16 cellular contexts compared by ENCODE assay signal in genomic region chr9:20740304-20740703, GRCh38. TPM values are rescaled to one million over a fixed set of nuclear protein-coding genes. Genes with fewer than 3 reads are reported as not detected.
DNase-seq lines count a peak whose midpoint lies in the region; ATAC-seq and TF ChIP-seq lines count a peak whose summit lies in the region.
"Had no signal": no experiment of that assay in that cellular context is flagged by ENCODE, and none has a peak within 500 bp of the region (broad histone marks: within the 10 kb centered on the region; RNA-seq: fewer than 3 reads in every experiment).

No MANE protein-coding gene starts in this region.

- H2AFZ ChIP-seq in neural progenitor cell (replicated peaks), result no peak overlapping the region
- H2AFZ ChIP-seq: GM23338 had no signal

- H3K9me3 ChIP-seq in CD8-positive, alpha-beta T cell (ENCODE audit: low read length), result no peaks in the 10 kb centered on the region
- H3K9me3 ChIP-seq in right lobe of liver (no peaks in the 10 kb centered on the region), neural progenitor cell (ENCODE audit: low read depth) (no peaks in the 10 kb centered on the region)
- H3K9me3 ChIP-seq: BLaER1 treated with 17β-estradiol and CSF1 and Interleukin-3, amounts not matched to agents 10 nM and 100 nM had no signal

- DNase-seq in activated T-cell treated with anti-CD3 and anti-CD28 coated beads, Interleukin-2, amount 50 U/mL, for 72 hours, result no peak
- DNase-seq in activated T-cell treated with anti-CD3 and anti-CD28 coated beads, Interleukin-2, amount 50 U/mL, for 24 hours, result no peak
- no peak for DNase-seq in CD8-positive, alpha-beta T cell
- no peak for DNase-seq in nephron progenitor cell
- no peak for DNase-seq in right lobe of liver
- DNase-seq in neural progenitor cell (ENCODE audit: low spot score), result no peak
- DNase-seq: ACHN, COR-L47, DND-41, GDM1, H7 had no signal

- no peaks in the 10 kb centered on the region for H3K79me2 ChIP-seq in neural progenitor cell (ENCODE audit: low read depth)

- H3K4me1 Mint-ChIP-seq in activated T-cell treated with anti-CD3 and anti-CD28 coated beads, Interleukin-2, amount 50 U/mL, for 72 hours (ENCODE audit: low read depth), result peaks cover 6% of the 10 kb centered on the region
- peaks cover 13% of the 10 kb centered on the region for H3K4me1 Mint-ChIP-seq in activated T-cell treated with anti-CD3 and anti-CD28 coated beads, Interleukin-2, amount 50 U/mL, for 24 hours (ENCODE audit: low read depth)
- H3K4me1 Mint-ChIP-seq in CD8-positive, alpha-beta T cell (ENCODE audit: low read depth), result peaks cover 16% of the 10 kb centered on the region
- H3K4me1 Mint-ChIP-seq in activated T-helper 17 cell treated with anti-CD3 and anti-CD28 coated beads, Interleukin-2, amount 50 U/mL, for 72 hours, result peaks cover 5% of the 10 kb centered on the region
- H3K4me1 Mint-ChIP-seq in nephron progenitor cell (no peaks in the 10 kb centered on the region), neural progenitor cell (peaks cover 20% of the 10 kb centered on the region)

- CTCF ChIA-PET in CD8-positive, alpha-beta T cell (lab: Charles Lee), result interaction anchor here (0.9 kb wide), 1 partner anchor 14 kb away, joined by 3 read pairs; no protein-coding TSS in a partner anchor

- H3K27me3 Mint-ChIP-seq in activated T-cell treated with anti-CD3 and anti-CD28 coated beads, Interleukin-2, amount 50 U/mL, for 72 hours (ENCODE audit: low read depth), result no peaks in the 10 kb centered on the region
- H3K27me3 Mint-ChIP-seq in activated T-cell treated with anti-CD3 and anti-CD28 coated beads, Interleukin-2, amount 50 U/mL, for 24 hours, result no peaks in the 10 kb centered on the region
- H3K27me3 Mint-ChIP-seq in CD8-positive, alpha-beta T cell (ENCODE audit: low read depth), result no peaks in the 10 kb centered on the region
- no peaks in the 10 kb centered on the region for H3K27me3 Mint-ChIP-seq in activated T-helper 17 cell treated with anti-CD3 and anti-CD28 coated beads, Interleukin-2, amount 50 U/mL, for 72 hours
- H3K27me3 Mint-ChIP-seq in nephron progenitor cell (ENCODE audit: low read depth, poor library complexity) (no peaks in the 10 kb centered on the region), neural progenitor cell (ENCODE audit: insufficient read depth, low read depth) (no peaks in the 10 kb centered on the region)
- H3K27me3 Mint-ChIP-seq: CD4-positive, CD25-positive, alpha-beta regulatory T cell had no signal

- peaks cover 15% of the 10 kb centered on the region for H3K4me1 ChIP-seq in CD8-positive, alpha-beta T cell (ENCODE audit: insufficient read depth, low read length)
- H3K4me1 ChIP-seq in right lobe of liver (peaks cover 0 to 2% (median under 1%) of the 10 kb centered on the region in 4 donors), neural progenitor cell (no peaks in the 10 kb centered on the region)
- H3K4me1 ChIP-seq: BLaER1 treated with 17β-estradiol and CSF1 and Interleukin-3, amounts not matched to agents 10 nM and 100 nM had no signal

- POLR2A ChIA-PET in CD8-positive, alpha-beta T cell (lab: Charles Lee), result interaction anchor here (0.6 to 1.1 kb wide), 2 partner anchors 19 to 118 kb away, joined by 3 read pairs; partner anchors contain the start of gene MLLT3

- no peak for TF ChIP-seq CTCF in CD8-positive, alpha-beta T cell (IDR thresholded peaks at IDR 0.05)
- no peak for TF ChIP-seq CTCF in nephron progenitor cell (IDR thresholded peaks at IDR 0.05)
- no peak for TF ChIP-seq CTCF in right lobe of liver (IDR thresholded peaks at IDR 0.05)
- no peak for TF ChIP-seq CTCF in neural progenitor cell (IDR thresholded peaks at IDR 0.05)

- H3K36me3 ChIP-seq in CD8-positive, alpha-beta T cell (ENCODE audit: insufficient read depth, low read length), result no peaks in the 10 kb centered on the region
- H3K36me3 ChIP-seq in right lobe of liver, result no peaks in the 10 kb centered on the region
- no peaks in the 10 kb centered on the region for H3K36me3 ChIP-seq in neural progenitor cell

- H3F3A ChIP-seq in neural progenitor cell (ENCODE audit: low read depth), result no peaks in the 10 kb centered on the region

- H3K4me2 ChIP-seq in neural progenitor cell, result no peak overlapping the region
- H3K4me2 ChIP-seq: BLaER1 treated with 17β-estradiol and CSF1 and Interleukin-3, amounts not matched to agents 10 nM and 100 nM; GM23338 had no signal

- no peak overlapping the region for H3K27ac ChIP-seq in CD8-positive, alpha-beta T cell (ENCODE audit: low read depth, low read length)
- H3K27ac ChIP-seq in right lobe of liver (no peak overlapping the region), neural progenitor cell (no peak overlapping the region)
- H3K27ac ChIP-seq: BLaER1 treated with 17β-estradiol and CSF1 and Interleukin-3, amounts not matched to agents 10 nM and 100 nM; HL-60 had no signal

- WGBS in right lobe of liver (ENCODE audit: insufficient coverage, low coverage, low lambda C conversion rate, missing lambda C conversion rate), result 75% methylated on average over 1 of the region's 1 CpG

- no peaks in the 10 kb centered on the region for H3K36me3 Mint-ChIP-seq in activated T-cell treated with anti-CD3 and anti-CD28 coated beads, Interleukin-2, amount 50 U/mL, for 72 hours (ENCODE audit: insufficient read depth in 2 of 2)
- H3K36me3 Mint-ChIP-seq in activated T-cell treated with anti-CD3 and anti-CD28 coated beads, Interleukin-2, amount 50 U/mL, for 24 hours (ENCODE audit: low read depth), result peaks cover 33% of the 10 kb centered on the region
- peaks cover 27% of the 10 kb centered on the region for H3K36me3 Mint-ChIP-seq in CD8-positive, alpha-beta T cell
- H3K36me3 Mint-ChIP-seq in activated T-helper 17 cell treated with anti-CD3 and anti-CD28 coated beads, Interleukin-2, amount 50 U/mL, for 72 hours (ENCODE audit: low read depth), result peaks cover 11% of the 10 kb centered on the region
- H3K36me3 Mint-ChIP-seq in nephron progenitor cell (ENCODE audit: low read depth), result peaks cover 49% of the 10 kb centered on the region
- peaks cover 26% of the 10 kb centered on the region for H3K36me3 Mint-ChIP-seq in neural progenitor cell

- H3K9me3 Mint-ChIP-seq in activated T-cell treated with anti-CD3 and anti-CD28 coated beads, Interleukin-2, amount 50 U/mL, for 72 hours, result no peaks in the 10 kb centered on the region
- no peaks in the 10 kb centered on the region for H3K9me3 Mint-ChIP-seq in activated T-cell treated with anti-CD3 and anti-CD28 coated beads, Interleukin-2, amount 50 U/mL, for 24 hours
- H3K9me3 Mint-ChIP-seq in CD8-positive, alpha-beta T cell, result no peaks in the 10 kb centered on the region
- no peaks in the 10 kb centered on the region for H3K9me3 Mint-ChIP-seq in activated T-helper 17 cell treated with anti-CD3 and anti-CD28 coated beads, Interleukin-2, amount 50 U/mL, for 72 hours
- no peaks in the 10 kb centered on the region for H3K9me3 Mint-ChIP-seq in nephron progenitor cell
- no peaks in the 10 kb centered on the region for H3K9me3 Mint-ChIP-seq in neural progenitor cell
- H3K9me3 Mint-ChIP-seq: CD4-positive, CD25-positive, alpha-beta regulatory T cell; GM23338 had no signal

- no peaks in the 10 kb centered on the region for H3K27me3 ChIP-seq in CD8-positive, alpha-beta T cell (ENCODE audit: insufficient read depth, low read length)
- H3K27me3 ChIP-seq in right lobe of liver, result no peaks in the 10 kb centered on the region
- H3K27me3 ChIP-seq in neural progenitor cell, result no peaks in the 10 kb centered on the region
- H3K27me3 ChIP-seq: BLaER1 treated with 17β-estradiol and CSF1 and Interleukin-3, amounts not matched to agents 10 nM and 100 nM had no signal

- H3K27ac Mint-ChIP-seq in activated T-cell treated with anti-CD3 and anti-CD28 coated beads, Interleukin-2, amount 50 U/mL, for 72 hours, result peak overlapping the region; percentile 85
- H3K27ac Mint-ChIP-seq in activated T-cell treated with anti-CD3 and anti-CD28 coated beads, Interleukin-2, amount 50 U/mL, for 24 hours, result no peak overlapping the region
- peak overlapping the region; percentile 64 for H3K27ac Mint-ChIP-seq in CD8-positive, alpha-beta T cell
- peak overlapping the region; percentile 28 for H3K27ac Mint-ChIP-seq in activated T-helper 17 cell treated with anti-CD3 and anti-CD28 coated beads, Interleukin-2, amount 50 U/mL, for 72 hours
- H3K27ac Mint-ChIP-seq in nephron progenitor cell, result peak overlapping the region; percentile 1
- no peak overlapping the region for H3K27ac Mint-ChIP-seq in neural progenitor cell
- H3K27ac Mint-ChIP-seq: GM23338 had no signal

- intact Hi-C loops in CD8-positive, alpha-beta T cell (cut with DNase I, micrococcal nuclease), result no loop called here
- intact Hi-C loops in right lobe of liver (cut with DNase I), result no loop called here

- no peak overlapping the region for H3K4me3 ChIP-seq in CD8-positive, alpha-beta T cell (ENCODE audit: low read depth, low read length)
- H3K4me3 ChIP-seq in right lobe of liver (no peak overlapping the region), neural progenitor cell (no peak overlapping the region)
- H3K4me3 ChIP-seq: BLaER1 treated with 17β-estradiol and CSF1 and Interleukin-3, amounts not matched to agents 10 nM and 100 nM; GM23338 had no signal

- no peak for TF ChIP-seq POLR2A in right lobe of liver (IDR thresholded peaks at IDR 0.05)

- no peak for ATAC-seq in activated T-cell treated with anti-CD3 and anti-CD28 coated beads, Interleukin-2, amount 50 U/mL, for 72 hours (replicated peaks in 1 of 2)
- no peak for ATAC-seq in CD8-positive, alpha-beta T cell
- ATAC-seq in activated T-helper 17 cell treated with anti-CD3 and anti-CD28 coated beads, Interleukin-2, amount 50 U/mL, for 72 hours (replicated peaks), result no peak
- no peak for ATAC-seq in right lobe of liver
- ATAC-seq: GM23338 had no signal

- no peak overlapping the region for H3K9ac ChIP-seq in neural progenitor cell
- H3K9ac ChIP-seq: BLaER1 treated with 17β-estradiol and CSF1 and Interleukin-3, amounts not matched to agents 10 nM and 100 nM had no signal

- H3K4me3 Mint-ChIP-seq in activated T-cell treated with anti-CD3 and anti-CD28 coated beads, Interleukin-2, amount 50 U/mL, for 72 hours, result no peak overlapping the region
- H3K4me3 Mint-ChIP-seq in activated T-cell treated with anti-CD3 and anti-CD28 coated beads, Interleukin-2, amount 50 U/mL, for 24 hours, result no peak overlapping the region
- H3K4me3 Mint-ChIP-seq in CD8-positive, alpha-beta T cell, result no peak overlapping the region
- no peak overlapping the region for H3K4me3 Mint-ChIP-seq in activated T-helper 17 cell treated with anti-CD3 and anti-CD28 coated beads, Interleukin-2, amount 50 U/mL, for 72 hours
- H3K4me3 Mint-ChIP-seq in nephron progenitor cell (no peak overlapping the region), neural progenitor cell (no peak overlapping the region)
- H3K4me3 Mint-ChIP-seq: CD4-positive, CD25-positive, alpha-beta regulatory T cell; GM23338 had no signal

- peaks cover 7% of the 10 kb centered on the region for H4K20me1 ChIP-seq in neural progenitor cell (ENCODE audit: low read depth)
- H4K20me1 ChIP-seq: BLaER1 treated with 17β-estradiol and CSF1 and Interleukin-3, amounts not matched to agents 10 nM and 100 nM had no signal

RNA-seq across cellular contexts. Expression of gene FOCAD, which starts 56.2 kb away (rescaled TPM):
- total RNA-seq in activated T-cell treated with anti-CD3 and anti-CD28 coated beads, Interleukin-2, amount 50 U/mL, for 72 hours, result 10 to 100 TPM; 29.4 to 29.6 TPM
- 1 to 10 TPM; 7.1 to 9.8 TPM for total RNA-seq in CD8-positive, alpha-beta T cell
- 10 to 100 TPM; 21.6 to 33.8 TPM for total RNA-seq in activated T-helper 17 cell treated with anti-CD3 and anti-CD28 coated beads, Interleukin-2, amount 50 U/mL, for 72 hours
- total RNA-seq in right lobe of liver (10 to 100 TPM in 2 of 6 experiments, 1 to 10 TPM in 4; 6.4 to 18.3 (median 7.8) TPM), neural progenitor cell (ENCODE audit: low replicate concordance) (92.9 and 146 TPM in 2 replicates)

Comparison
In these comparisons a context has a peak if more than half of its experiments do, and no peak if none do; other contexts are left out.
1. H3K27ac Mint-ChIP-seq: peak in activated T-cell treated with anti-CD3 and anti-CD28 coated beads, Interleukin-2, amount 50 U/mL, for 72 hours (single experiment), CD8-positive, alpha-beta T cell (single experiment), activated T-helper 17 cell treated with anti-CD3 and anti-CD28 coated beads, Interleukin-2, amount 50 U/mL, for 72 hours (single experiment) and nephron progenitor cell (single experiment); none in activated T-cell treated with anti-CD3 and anti-CD28 coated beads, Interleukin-2, amount 50 U/mL, for 24 hours (single experiment) and neural progenitor cell (single experiment).